ENCODE assay signal across 2 cellular contexts in genomic region chr22:20909543-20910303, GRCh38.
TF ChIP-seq lines count a peak whose summit lies in the region.

No MANE protein-coding gene starts in this region.

TF ChIP-seq in HEK293, 187 proteins besides CTCF, POLR2A, EP300 and RAD21:
- TF ChIP-seq PRDM1 (tag by site-specific recombination; IDR thresholded peaks at IDR 0.05) (0 out of 2 replicates have a peak, but pooled peaks have one; percentile 13), ZNF121 (tag by site-specific recombination; IDR thresholded peaks at IDR 0.05) (peak; percentile 89), ZNF768 (tag by site-specific recombination; IDR thresholded peaks at IDR 0.05) (no peak)
TF ChIP-seq in HEK293: peak in this region for 2.

TF ChIP-seq in K562, 482 proteins besides CTCF, POLR2A, EP300 and RAD21:
- TF ChIP-seq CXXC5 (CRISPR knock-in tag; IDR thresholded peaks at IDR 0.05) (peak; percentile 29; the same call in 1 of the 2 replicates), ZNF384 (IDR thresholded peaks at IDR 0.05; ENCODE audit: low read depth, low read length) (peak; percentile 72), ZNF232 (CRISPR knock-in tag; IDR thresholded peaks at IDR 0.05) (0 out of 2 replicates have a peak, but pooled peaks have one; percentile 18), ELF4 (CRISPR knock-in tag; IDR thresholded peaks at IDR 0.05) (peak; percentile 37; the same call in 1 of the 2 replicates), FOXK1 (CRISPR knock-in tag; IDR thresholded peaks at IDR 0.05; ENCODE audit: borderline replicate concordance) (0 out of 2 replicates have a peak, but pooled peaks have one; percentile 49), PTBP1 (IDR thresholded peaks at IDR 0.05; ENCODE audit: low read depth, low read length) (peak; percentile 74; the same call in 1 of the 2 replicates), ZNF224 (CRISPR knock-in tag; IDR thresholded peaks at IDR 0.05) (peak; percentile 70; the same call in 1 of the 2 replicates), THRB (CRISPR knock-in tag; conservative IDR thresholded peaks at IDR 0.05) (peak; percentile 64; the same call in 1 of the 2 replicates), MAFF (IDR thresholded peaks at IDR 0.05; ENCODE audit: low read length) (peak; percentile 41; the same call in 1 of the 2 replicates), MAFK (IDR thresholded peaks at IDR 0.05; ENCODE audit: low read length) (peak; percentile 50; the same call in 1 of the 2 replicates), ZNF121 (CRISPR knock-in tag; conservative IDR thresholded peaks at IDR 0.05) (peak; percentile 100), ARNT (IDR thresholded peaks at IDR 0.05) (no peak), TOE1 (IDR thresholded peaks at IDR 0.05; ENCODE audit: borderline replicate concordance) (no peak), TOE1 (CRISPR knock-in tag; IDR thresholded peaks at IDR 0.05; ENCODE audit: borderline replicate concordance, low read depth) (no peak), ZNF282 (CRISPR knock-in tag; IDR thresholded peaks at IDR 0.05) (no peak), CHD4 (IDR thresholded peaks at IDR 0.05; ENCODE audit: insufficient read depth, insufficient replicate concordance, low read depth, low read length, poor library complexity, severe bottlenecking) (peak; percentile 59), ZNF324 (CRISPR knock-in tag; IDR thresholded peaks at IDR 0.05) (no peak), SNRNP70 (optimal IDR thresholded peaks at IDR 0.05; ENCODE audit: low read depth, low read length) (peak; percentile 51), WHSC1 (IDR thresholded peaks at IDR 0.05; ENCODE audit: low read length) (no peak), EHMT2 (IDR thresholded peaks at IDR 0.05) (no peak), NFE2 (IDR thresholded peaks at IDR 0.05; ENCODE audit: low read depth) (peak; percentile 45; the same call in 1 of the 2 replicates), OTX1 (CRISPR knock-in tag; IDR thresholded peaks at IDR 0.05) (0 out of 2 replicates have a peak, but pooled peaks have one; percentile 52), ETV6 (IDR thresholded peaks at IDR 0.05; ENCODE audit: borderline replicate concordance in 1 of 2, low read depth in 2 of 2, low read length in 1 of 2) (no peak), ETV6 (CRISPR knock-in tag; IDR thresholded peaks at IDR 0.05; ENCODE audit: borderline replicate concordance) (no peak), RBM25 (IDR thresholded peaks at IDR 0.05; ENCODE audit: low read depth, low read length, severe bottlenecking) (peak; percentile 77), RCOR1 (IDR thresholded peaks at IDR 0.05; ENCODE audit: borderline replicate concordance in 1 of 2, low read depth in 2 of 2, low read length in 2 of 2) (peak in 1 of 2 experiments; percentile 63; a peak in 1 of 4 replicates)
- TF ChIP-seq, protein P1, sequence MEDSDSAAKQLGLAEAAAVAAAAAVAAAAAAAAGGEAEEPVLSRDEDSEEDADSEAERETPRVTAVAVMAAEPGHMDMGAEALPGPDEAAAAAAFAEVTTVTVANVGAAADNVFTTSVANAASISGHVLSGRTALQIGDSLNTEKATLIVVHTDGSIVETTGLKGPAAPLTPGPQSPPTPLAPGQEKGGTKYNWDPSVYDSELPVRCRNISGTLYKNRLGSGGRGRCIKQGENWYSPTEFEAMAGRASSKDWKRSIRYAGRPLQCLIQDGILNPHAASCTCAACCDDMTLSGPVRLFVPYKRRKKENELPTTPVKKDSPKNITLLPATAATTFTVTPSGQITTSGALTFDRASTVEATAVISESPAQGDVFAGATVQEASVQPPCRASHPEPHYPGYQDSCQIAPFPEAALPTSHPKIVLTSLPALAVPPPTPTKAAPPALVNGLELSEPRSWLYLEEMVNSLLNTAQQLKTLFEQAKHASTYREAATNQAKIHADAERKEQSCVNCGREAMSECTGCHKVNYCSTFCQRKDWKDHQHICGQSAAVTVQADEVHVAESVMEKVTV (CRISPR knock-in tag; IDR thresholded peaks at IDR 0.05): no peak
- TF ChIP-seq, protein P2, sequence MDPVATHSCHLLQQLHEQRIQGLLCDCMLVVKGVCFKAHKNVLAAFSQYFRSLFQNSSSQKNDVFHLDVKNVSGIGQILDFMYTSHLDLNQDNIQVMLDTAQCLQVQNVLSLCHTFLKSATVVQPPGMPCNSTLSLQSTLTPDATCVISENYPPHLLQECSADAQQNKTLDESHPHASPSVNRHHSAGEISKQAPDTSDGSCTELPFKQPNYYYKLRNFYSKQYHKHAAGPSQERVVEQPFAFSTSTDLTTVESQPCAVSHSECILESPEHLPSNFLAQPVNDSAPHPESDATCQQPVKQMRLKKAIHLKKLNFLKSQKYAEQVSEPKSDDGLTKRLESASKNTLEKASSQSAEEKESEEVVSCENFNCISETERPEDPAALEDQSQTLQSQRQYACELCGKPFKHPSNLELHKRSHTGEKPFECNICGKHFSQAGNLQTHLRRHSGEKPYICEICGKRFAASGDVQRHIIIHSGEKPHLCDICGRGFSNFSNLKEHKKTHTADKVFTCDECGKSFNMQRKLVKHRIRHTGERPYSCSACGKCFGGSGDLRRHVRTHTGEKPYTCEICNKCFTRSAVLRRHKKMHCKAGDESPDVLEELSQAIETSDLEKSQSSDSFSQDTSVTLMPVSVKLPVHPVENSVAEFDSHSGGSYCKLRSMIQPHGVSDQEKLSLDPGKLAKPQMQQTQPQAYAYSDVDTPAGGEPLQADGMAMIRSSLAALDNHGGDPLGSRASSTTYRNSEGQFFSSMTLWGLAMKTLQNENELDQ (CRISPR knock-in tag; IDR thresholded peaks at IDR 0.05; ENCODE audit: borderline replicate concordance): peak; percentile 56; the same call in 1 of the 2 replicates
- TF ChIP-seq, protein P3, sequence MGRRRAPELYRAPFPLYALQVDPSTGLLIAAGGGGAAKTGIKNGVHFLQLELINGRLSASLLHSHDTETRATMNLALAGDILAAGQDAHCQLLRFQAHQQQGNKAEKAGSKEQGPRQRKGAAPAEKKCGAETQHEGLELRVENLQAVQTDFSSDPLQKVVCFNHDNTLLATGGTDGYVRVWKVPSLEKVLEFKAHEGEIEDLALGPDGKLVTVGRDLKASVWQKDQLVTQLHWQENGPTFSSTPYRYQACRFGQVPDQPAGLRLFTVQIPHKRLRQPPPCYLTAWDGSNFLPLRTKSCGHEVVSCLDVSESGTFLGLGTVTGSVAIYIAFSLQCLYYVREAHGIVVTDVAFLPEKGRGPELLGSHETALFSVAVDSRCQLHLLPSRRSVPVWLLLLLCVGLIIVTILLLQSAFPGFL (CRISPR knock-in tag; IDR thresholded peaks at IDR 0.05): no peak
- TF ChIP-seq, protein P4, sequence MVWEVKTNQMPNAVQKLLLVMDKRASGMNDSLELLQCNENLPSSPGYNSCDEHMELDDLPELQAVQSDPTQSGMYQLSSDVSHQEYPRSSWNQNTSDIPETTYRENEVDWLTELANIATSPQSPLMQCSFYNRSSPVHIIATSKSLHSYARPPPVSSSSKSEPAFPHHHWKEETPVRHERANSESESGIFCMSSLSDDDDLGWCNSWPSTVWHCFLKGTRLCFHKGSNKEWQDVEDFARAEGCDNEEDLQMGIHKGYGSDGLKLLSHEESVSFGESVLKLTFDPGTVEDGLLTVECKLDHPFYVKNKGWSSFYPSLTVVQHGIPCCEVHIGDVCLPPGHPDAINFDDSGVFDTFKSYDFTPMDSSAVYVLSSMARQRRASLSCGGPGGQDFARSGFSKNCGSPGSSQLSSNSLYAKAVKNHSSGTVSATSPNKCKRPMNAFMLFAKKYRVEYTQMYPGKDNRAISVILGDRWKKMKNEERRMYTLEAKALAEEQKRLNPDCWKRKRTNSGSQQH (CRISPR knock-in tag; IDR thresholded peaks at IDR 0.05): peak; percentile 66; the same call in 1 of the 2 replicates
- TF ChIP-seq, protein P5, sequence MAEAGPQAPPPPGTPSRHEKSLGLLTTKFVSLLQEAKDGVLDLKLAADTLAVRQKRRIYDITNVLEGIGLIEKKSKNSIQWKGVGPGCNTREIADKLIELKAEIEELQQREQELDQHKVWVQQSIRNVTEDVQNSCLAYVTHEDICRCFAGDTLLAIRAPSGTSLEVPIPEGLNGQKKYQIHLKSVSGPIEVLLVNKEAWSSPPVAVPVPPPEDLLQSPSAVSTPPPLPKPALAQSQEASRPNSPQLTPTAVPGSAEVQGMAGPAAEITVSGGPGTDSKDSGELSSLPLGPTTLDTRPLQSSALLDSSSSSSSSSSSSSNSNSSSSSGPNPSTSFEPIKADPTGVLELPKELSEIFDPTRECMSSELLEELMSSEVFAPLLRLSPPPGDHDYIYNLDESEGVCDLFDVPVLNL (CRISPR knock-in tag; IDR thresholded peaks at IDR 0.05; ENCODE audit: low read depth): 0 out of 2 replicates have a peak, but pooled peaks have one; percentile 10
- TF ChIP-seq, protein P6, sequence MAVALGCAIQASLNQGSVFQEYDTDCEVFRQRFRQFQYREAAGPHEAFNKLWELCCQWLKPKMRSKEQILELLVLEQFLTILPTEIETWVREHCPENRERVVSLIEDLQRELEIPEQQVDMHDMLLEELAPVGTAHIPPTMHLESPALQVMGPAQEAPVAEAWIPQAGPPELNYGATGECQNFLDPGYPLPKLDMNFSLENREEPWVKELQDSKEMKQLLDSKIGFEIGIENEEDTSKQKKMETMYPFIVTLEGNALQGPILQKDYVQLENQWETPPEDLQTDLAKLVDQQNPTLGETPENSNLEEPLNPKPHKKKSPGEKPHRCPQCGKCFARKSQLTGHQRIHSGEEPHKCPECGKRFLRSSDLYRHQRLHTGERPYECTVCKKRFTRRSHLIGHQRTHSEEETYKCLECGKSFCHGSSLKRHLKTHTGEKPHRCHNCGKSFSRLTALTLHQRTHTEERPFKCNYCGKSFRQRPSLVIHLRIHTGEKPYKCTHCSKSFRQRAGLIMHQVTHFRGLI (CRISPR knock-in tag; IDR thresholded peaks at IDR 0.05): 0 out of 2 replicates have a peak, but pooled peaks have one; percentile 31
TF ChIP-seq in K562: peak in this region for 21.
